23 cellular contexts compared by ENCODE assay signal in genomic region chr10:3294919-3295318, GRCh38.
DNase-seq lines count a peak whose midpoint lies in the region; ATAC-seq, FAIRE-seq and TF ChIP-seq lines count a peak whose summit lies in the region.
"Had no signal": no experiment of that assay in that cellular context is flagged by ENCODE, and none has a peak within 500 bp of the region (broad histone marks: within the 10 kb centered on the region; RNA-seq: fewer than 3 reads in every experiment).

No MANE protein-coding gene starts in this region.

- H2AFZ ChIP-seq in K562 (ENCODE audit: low read depth, low read length), result no peak overlapping the region

- H3K4me3 ChIP-seq in K562, result no peak overlapping the region
- H3K4me3 ChIP-seq in rectal smooth muscle tissue (ENCODE audit: low read length), result no peak overlapping the region
- H3K4me3 ChIP-seq: BLaER1 had no signal

- H3K9me3 Mint-ChIP-seq in effector memory CD8-positive, alpha-beta T cell, result no peaks in the 10 kb centered on the region
- H3K9me3 Mint-ChIP-seq: neural crest cell had no signal

- ATAC-seq in K562, result peak; percentile 58; the same call in 1 of the 3 replicates
- ATAC-seq in GM21447 (IDR thresholded peaks at IDR 0.05; ENCODE audit: unreplicated experiment), result no peak
- ATAC-seq in effector memory CD8-positive, alpha-beta T cell (replicated peaks), result no peak
- ATAC-seq: T-helper 17 cell had no signal

- FAIRE-seq in K562 (lab: Jason Lieb, UNC), result no peak
- FAIRE-seq: D721Med, GM19239 had no signal

- POLR2A ChIA-PET in K562 (lab: Yijun Ruan, JAX), result no interaction called here

- peaks cover 23 to 45% of the 10 kb centered on the region in 2 donors for H3K27me3 Mint-ChIP-seq in effector memory CD8-positive, alpha-beta T cell

- WGBS in K562 (ENCODE audit: insufficient coverage, low coverage, missing lambda C conversion rate), result 1% methylated on average over 10 of the region's 10 CpGs

- TF ChIP-seq EP300 in K562 (IDR thresholded peaks at IDR 0.05; ENCODE audit: low read length), result no peak

- TF ChIP-seq CTCF in K562 (IDR thresholded peaks at IDR 0.05 in 2 of 3, conservative IDR thresholded peaks at IDR 0.05 in 1 of 3; ENCODE audit: insufficient read depth in 2 of 3, low read depth in 1 of 3, low read length in 3 of 3), result peak in 2 of 3 experiments; percentile 41; a peak in 4 of 6 replicates

- no peak for TF ChIP-seq POLR2A in K562 (conservative IDR thresholded peaks at IDR 0.05)

- H4K20me1 ChIP-seq in K562 (replicated peaks; ENCODE audit: control insufficient read depth, insufficient read depth, low read length), result no peaks in the 10 kb centered on the region
- H4K20me1 ChIP-seq: BLaER1 had no signal

- no peak overlapping the region for H3K4me2 ChIP-seq in K562 (ENCODE audit: insufficient read depth, low read length)
- H3K4me2 ChIP-seq: BLaER1, KMS-11 had no signal

- in situ Hi-C loops in K562 (cut with MboI), result no loop called here

- H3K27ac ChIP-seq in K562 (ENCODE audit: extremely low read depth, low read depth, low read length), result no peak overlapping the region
- peak overlapping the region; percentile 8 for H3K27ac ChIP-seq in rectal smooth muscle tissue (ENCODE audit: low read depth, low read length)
- H3K27ac ChIP-seq: BLaER1, KMS-11, WERI-Rb-1 had no signal

- intact Hi-C loops in K562 (cut with micrococcal nuclease), result no loop called here

- no peak overlapping the region for H3K9ac ChIP-seq in K562 (ENCODE audit: insufficient read depth in 1 of 2, low read depth in 2 of 2, low read length in 2 of 2)
- H3K9ac ChIP-seq in rectal smooth muscle tissue (ENCODE audit: low read length), result no peak overlapping the region
- H3K9ac ChIP-seq: BLaER1, KMS-11 had no signal

- H3K9me1 ChIP-seq in K562 (ENCODE audit: control insufficient read depth, insufficient read depth, low read length), result no peaks in the 10 kb centered on the region

- H3K36me3 ChIP-seq in K562 (ENCODE audit: control insufficient read depth, insufficient read depth, low read length), result no peaks in the 10 kb centered on the region
- no peaks in the 10 kb centered on the region for H3K36me3 ChIP-seq in rectal smooth muscle tissue (ENCODE audit: control insufficient read depth, insufficient read depth, low read length)
- H3K36me3 ChIP-seq: BLaER1, thoracic aorta, WERI-Rb-1 had no signal

- H3K27ac Mint-ChIP-seq in effector memory CD8-positive, alpha-beta T cell, result no peak overlapping the region
- H3K27ac Mint-ChIP-seq: T-helper 17 cell had no signal

- peak in 1 of 2 experiments; percentile 35; a peak in 2 of 4 replicates for TF ChIP-seq RAD21 in K562 (CRISPR knock-in tag; conservative IDR thresholded peaks at IDR 0.05 in 1 of 2, IDR thresholded peaks at IDR 0.05 in 1 of 2)

- H3K79me2 ChIP-seq in K562 (ENCODE audit: control insufficient read depth, insufficient read depth, low read length), result no peaks in the 10 kb centered on the region

- H3K4me1 Mint-ChIP-seq in effector memory CD8-positive, alpha-beta T cell (ENCODE audit: low read depth in 2 of 2), result no peaks in the 10 kb centered on the region
- H3K4me1 Mint-ChIP-seq: T-helper 17 cell had no signal

- H3K27me3 ChIP-seq in K562 (ENCODE audit: control insufficient read depth in 2 of 2, insufficient read depth in 2 of 2, low read length in 2 of 2) (peaks cover 27 to 49% of the 10 kb centered on the region in 2 experiments; a peak in 4 of 5 replicates), rectal smooth muscle tissue (ENCODE audit: control insufficient read depth, insufficient read depth, low read length) (no peaks in the 10 kb centered on the region)
- H3K27me3 ChIP-seq: BLaER1 had no signal

- no peak overlapping the region for H3K4me3 Mint-ChIP-seq in effector memory CD8-positive, alpha-beta T cell
- H3K4me3 Mint-ChIP-seq: neural crest cell, T-helper 17 cell had no signal

- H3K9me3 ChIP-seq in K562 (replicated peaks; ENCODE audit: control insufficient read depth, insufficient read depth, low read depth, low read length), result no peaks in the 10 kb centered on the region
- H3K9me3 ChIP-seq: BLaER1, thoracic aorta had no signal

- no peaks in the 10 kb centered on the region; a peak in 1 of 5 replicates for H3K4me1 ChIP-seq in K562 (replicated peaks in 1 of 2; ENCODE audit: control insufficient read depth in 2 of 2, insufficient read depth in 2 of 2, low read length in 2 of 2)
- H3K4me1 ChIP-seq in rectal smooth muscle tissue (ENCODE audit: control insufficient read depth, insufficient read depth, low read length), result peaks cover 16% of the 10 kb centered on the region
- H3K4me1 ChIP-seq: BLaER1 had no signal

- DNase-seq in DMS53 treated with DMSO at 0.1 percent for 48 hours (lab: John Stamatoyannopoulos, UW; ENCODE audit: unreplicated experiment) (peak; percentile 81), NCI-H1417 (lab: John Stamatoyannopoulos, UW) (peak in 2 of 3 experiments; percentile 32 to 93), K562 (ENCODE audit: extremely low read depth in 1 of 4, low spot score in 3 of 4) (peak in 1 of 4 experiments; percentile 4), A172 (ENCODE audit: low spot score) (no peak)
- DNase-seq in effector memory CD8-positive, alpha-beta T cell, result no peak
- DNase-seq: activated CD4-positive, alpha-beta T cell treated with anti-CD3 and anti-CD28 coated beads, Interleukin-2, amount 50 U/mL, for 4 hours; activated gamma-delta T cell treated with Interleukin-2 at 50 U/mL for 16 hours; amniotic stem cell; central memory CD4-positive, alpha-beta T cell; GF-D8; NCI-H1694; NCI-H524 treated with DMSO at 0.1 percent for 48 hours; SHP77 treated with DMSO at 0.1 percent for 48 hours; T-helper 17 cell; WERI-Rb-1 had no signal

- no peaks in the 10 kb centered on the region for H3K36me3 Mint-ChIP-seq in effector memory CD8-positive, alpha-beta T cell (ENCODE audit: insufficient read depth)

- no TSS peak for BruUV-seq in K562 (replicated peaks; lab: Mats Ljungman, UMichigan)

- CTCF ChIA-PET in K562 (lab: Yijun Ruan, JAX; ENCODE audit: low intra/inter-chr PET ratio), result no interaction called here

TF ChIP-seq in K562, 482 proteins besides CTCF, POLR2A, EP300 and RAD21:
- TF ChIP-seq ZNF174 (CRISPR knock-in tag; IDR thresholded peaks at IDR 0.05) (no peak), HLTF (IDR thresholded peaks at IDR 0.05) (no peak), PHTF2 (CRISPR knock-in tag; IDR thresholded peaks at IDR 0.05) (no peak), TFAM (CRISPR knock-in tag; conservative IDR thresholded peaks at IDR 0.05) (no peak), ZNF311 (CRISPR knock-in tag; IDR thresholded peaks at IDR 0.05) (no peak), MCM7 (IDR thresholded peaks at IDR 0.05) (no peak), ZBTB8A (IDR thresholded peaks at IDR 0.05; ENCODE audit: partially characterized antibody) (no peak), KAT2B (IDR thresholded peaks at IDR 0.05; ENCODE audit: low read depth, low read length) (no peak)

Comparison
In these comparisons a context has a peak if more than half of its experiments do, and no peak if none do; other contexts are left out.
1. DNase-seq: peak in DMS53 treated with DMSO at 0.1 percent for 48 hours (single experiment) and NCI-H1417 (2 of 3); none in A172 (single experiment) and effector memory CD8-positive, alpha-beta T cell (0 of 3).